In the genomic region with DNA sequence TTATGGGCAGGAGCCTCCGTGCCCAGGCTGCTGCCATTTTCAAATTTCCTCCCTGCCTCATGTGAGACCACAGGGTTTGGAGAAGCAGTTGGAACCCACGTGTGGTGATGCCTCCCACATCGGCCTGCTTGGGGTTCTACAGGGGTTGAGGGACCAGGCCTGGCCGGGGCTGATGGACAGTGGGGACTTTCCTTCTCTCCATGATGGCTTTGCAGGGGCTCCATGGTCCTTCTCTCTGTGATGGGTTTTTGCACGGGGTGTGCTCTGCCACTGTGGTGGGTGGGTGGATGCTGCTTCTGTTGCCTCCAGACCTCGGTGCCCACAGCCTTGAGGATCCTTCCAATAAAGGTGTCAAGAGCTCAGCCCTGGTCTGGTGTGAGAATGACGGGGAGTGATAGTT, we compare ENCODE assay signal across 29 cellular contexts.
"Had no signal": no experiment of that assay in that cellular context is flagged by ENCODE, and none has a peak within 500 bp of the region (broad histone marks: within the 10 kb centered on the region; RNA-seq: fewer than 3 reads in every experiment).

No MANE protein-coding gene starts in this region.

- H3K4me2 ChIP-seq: neural progenitor cell, smooth muscle cell had no signal

- H3K27ac ChIP-seq: breast epithelium, epithelial cell of prostate, esophagus squamous epithelium, left lung, lower lobe of right lung, neural progenitor cell, testis, vagina had no signal

- H3K4me1 Mint-ChIP-seq: activated CD4-positive, alpha-beta memory T cell treated with anti-CD3 and anti-CD28 coated beads, Interleukin-2, amount 10 ng/mL, durations not matched to agents 7 days and 5 days; activated CD4-positive, alpha-beta T cell treated with anti-CD3 and anti-CD28 coated beads, Interleukin-2, amount 10 ng/mL, durations not matched to agents 7 days and 5 days; activated naive CD4-positive, alpha-beta T cell treated with anti-CD3 and anti-CD28 coated beads, Interleukin-2, amount 50 U/mL, for 24 hours; activated naive CD8-positive, alpha-beta T cell treated with anti-CD3 and anti-CD28 coated beads, Interleukin-2, amount 50 U/mL, for 24 hours; central memory CD8-positive, alpha-beta T cell; natural killer cell; T-helper 17 cell had no signal

- H3K27me3 Mint-ChIP-seq: activated CD4-positive, alpha-beta memory T cell treated with anti-CD3 and anti-CD28 coated beads, Interleukin-2, amount 10 ng/mL, durations not matched to agents 7 days and 5 days; activated CD4-positive, alpha-beta T cell treated with anti-CD3 and anti-CD28 coated beads, Interleukin-2, amount 10 ng/mL, durations not matched to agents 7 days and 5 days; activated naive CD4-positive, alpha-beta T cell treated with anti-CD3 and anti-CD28 coated beads, Interleukin-2, amount 50 U/mL, for 24 hours; activated naive CD8-positive, alpha-beta T cell treated with anti-CD3 and anti-CD28 coated beads, Interleukin-2, amount 50 U/mL, for 24 hours; activated T-cell treated with anti-CD3 and anti-CD28 coated beads, Interleukin-2, amount 50 U/mL, for 24 hours; central memory CD8-positive, alpha-beta T cell; progenitor cell of endocrine pancreas; T-helper 17 cell had no signal

- H3K27me3 ChIP-seq: breast epithelium, esophagus squamous epithelium, left lung, neural progenitor cell, testis, vagina had no signal

- H3K27ac Mint-ChIP-seq: activated CD4-positive, alpha-beta memory T cell treated with anti-CD3 and anti-CD28 coated beads, Interleukin-2, amount 10 ng/mL, durations not matched to agents 7 days and 5 days; activated CD4-positive, alpha-beta T cell treated with anti-CD3 and anti-CD28 coated beads, Interleukin-2, amount 10 ng/mL, durations not matched to agents 7 days and 5 days; activated naive CD4-positive, alpha-beta T cell treated with anti-CD3 and anti-CD28 coated beads, Interleukin-2, amount 50 U/mL, for 24 hours; activated naive CD8-positive, alpha-beta T cell treated with anti-CD3 and anti-CD28 coated beads, Interleukin-2, amount 50 U/mL, for 24 hours; activated T-cell treated with anti-CD3 and anti-CD28 coated beads, Interleukin-2, amount 50 U/mL, for 24 hours; natural killer cell; progenitor cell of endocrine pancreas; T-helper 17 cell had no signal

- ATAC-seq: activated naive CD8-positive, alpha-beta T cell treated with anti-CD3 and anti-CD28 coated beads, Interleukin-2, amount 50 U/mL, for 24 hours; left lung; lower lobe of right lung; natural killer cell; stimulated activated naive CD8-positive, alpha-beta T cell treated with anti-CD3 and anti-CD28 coated beads, Interleukin-15, Interleukin-2, amounts not matched to agents 100 U/mL and 50 U/mL, for 24 hours; T-helper 17 cell had no signal

- H3K9me3 ChIP-seq: breast epithelium, esophagus squamous epithelium, left lung, lower lobe of right lung, testis, vagina had no signal

- H2AFZ ChIP-seq: neural progenitor cell had no signal

- DNase-seq: activated CD4-positive, alpha-beta memory T cell treated with anti-CD3 and anti-CD28 coated beads, Interleukin-2, amount 10 ng/mL, durations not matched to agents 7 days and 5 days; activated CD4-positive, alpha-beta T cell treated with anti-CD3 and anti-CD28 coated beads for 1 hour; activated CD4-positive, alpha-beta T cell treated with anti-CD3 and anti-CD28 coated beads, Interleukin-2, amount 10 ng/mL, durations not matched to agents 7 days and 5 days; activated CD8-positive, alpha-beta memory T cell treated with anti-CD3 and anti-CD28 coated beads, Interleukin-2, amount 50 U/mL, for 48 hours; activated naive CD8-positive, alpha-beta T cell treated with anti-CD3 and anti-CD28 coated beads, Interleukin-2, amount 50 U/mL, for 24 hours; activated T-cell treated with anti-CD3 and anti-CD28 coated beads, Interleukin-2, amount 50 U/mL, for 24 hours; amygdala; effector CD4-positive, alpha-beta T cell; esophagus squamous epithelium; foreskin melanocyte; left lung; lower lobe of right lung; mesenchymal stem cell; natural killer cell; stimulated activated CD4-positive, alpha-beta T cell treated with anti-CD3 and anti-CD28 coated beads, Interleukin-15, amount 100 ng/mL, for 24 hours; stimulated activated CD4-positive, alpha-beta T cell treated with anti-CD3 and anti-CD28 coated beads, Interleukin-2, amount 100 ng/mL, for 24 hours; stimulated activated naive CD8-positive, alpha-beta T cell treated with anti-CD3 and anti-CD28 coated beads, Interleukin-15, Interleukin-2, amounts not matched to agents 100 U/mL and 50 U/mL, for 24 hours; T-helper 17 cell; T1000; testis; trophoblast cell had no signal

- H3K4me3 ChIP-seq: breast epithelium, esophagus squamous epithelium, left lung, lower lobe of right lung, neural progenitor cell, smooth muscle cell, testis, vagina had no signal

- H3K9me3 Mint-ChIP-seq: activated CD4-positive, alpha-beta memory T cell treated with anti-CD3 and anti-CD28 coated beads, Interleukin-2, amount 10 ng/mL, durations not matched to agents 7 days and 5 days; activated CD4-positive, alpha-beta T cell treated with anti-CD3 and anti-CD28 coated beads, Interleukin-2, amount 10 ng/mL, durations not matched to agents 7 days and 5 days; activated naive CD4-positive, alpha-beta T cell treated with anti-CD3 and anti-CD28 coated beads, Interleukin-2, amount 50 U/mL, for 24 hours; activated naive CD8-positive, alpha-beta T cell treated with anti-CD3 and anti-CD28 coated beads, Interleukin-2, amount 50 U/mL, for 24 hours; activated T-cell treated with anti-CD3 and anti-CD28 coated beads, Interleukin-2, amount 50 U/mL, for 24 hours; central memory CD8-positive, alpha-beta T cell; natural killer cell; neural progenitor cell had no signal

- H3K36me3 ChIP-seq: breast epithelium, left lung, lower lobe of right lung, neural progenitor cell, vagina had no signal

- H3K36me3 Mint-ChIP-seq: natural killer cell had no signal

- H3K4me3 Mint-ChIP-seq: activated CD4-positive, alpha-beta memory T cell treated with anti-CD3 and anti-CD28 coated beads, Interleukin-2, amount 10 ng/mL, durations not matched to agents 7 days and 5 days; activated CD4-positive, alpha-beta T cell treated with anti-CD3 and anti-CD28 coated beads, Interleukin-2, amount 10 ng/mL, durations not matched to agents 7 days and 5 days; activated naive CD4-positive, alpha-beta T cell treated with anti-CD3 and anti-CD28 coated beads, Interleukin-2, amount 50 U/mL, for 24 hours; activated naive CD8-positive, alpha-beta T cell treated with anti-CD3 and anti-CD28 coated beads, Interleukin-2, amount 50 U/mL, for 24 hours; activated T-cell treated with anti-CD3 and anti-CD28 coated beads, Interleukin-2, amount 50 U/mL, for 24 hours; central memory CD8-positive, alpha-beta T cell; natural killer cell; T-helper 17 cell had no signal

- H3K4me1 ChIP-seq: breast epithelium, esophagus squamous epithelium, left lung, lower lobe of right lung, vagina had no signal
